14 cellular contexts compared by ENCODE assay signal in the genomic region with DNA sequence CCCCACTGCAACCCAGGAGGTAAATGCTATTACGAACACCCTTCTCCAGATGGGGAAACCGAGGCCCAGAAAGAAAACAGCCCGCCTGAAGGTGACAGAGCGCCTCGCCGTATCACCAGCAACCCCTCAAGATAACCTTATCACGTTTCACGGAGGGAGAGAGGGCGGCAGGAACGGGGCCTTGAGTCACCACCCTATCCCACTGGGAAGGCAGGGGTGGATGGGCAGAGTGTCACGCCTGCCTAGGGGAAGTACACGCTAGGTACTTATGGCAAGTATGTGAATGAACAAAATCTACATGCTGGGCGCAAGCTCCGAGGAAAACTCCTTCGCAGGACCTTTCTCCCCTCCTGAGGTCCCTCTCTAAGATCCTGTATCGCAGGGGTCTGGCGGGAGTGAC. TPM values are rescaled to one million over a fixed set of nuclear protein-coding genes. Genes with fewer than 3 reads are reported as not detected.
A peak's percentile ranks its signal among the peaks of the same experiment; 100 is the strongest.
DNase-seq lines count a peak whose midpoint lies in the region; ATAC-seq, FAIRE-seq and TF ChIP-seq lines count a peak whose summit lies in the region.
"Had no signal": no experiment of that assay in that cellular context is flagged by ENCODE, and none has a peak within 500 bp of the region (broad histone marks: within the 10 kb centered on the region; RNA-seq: fewer than 3 reads in every experiment).

No MANE protein-coding gene starts in this region.

- peak overlapping the region; percentile 82 to 98 (median 95) for H3K4me2 ChIP-seq in BLaER1 treated with 17β-estradiol and CSF1 and Interleukin-3, amounts not matched to agents 10 nM and 100 nM

- peaks cover 95 to 100% (median 98%) of the 10 kb centered on the region in 10 experiments for H3K4me1 ChIP-seq in BLaER1 treated with 17β-estradiol and CSF1 and Interleukin-3, amounts not matched to agents 10 nM and 100 nM
- H3K4me1 ChIP-seq in adrenal gland (replicated peaks in 1 of 2) (peaks cover 53 to 88% of the 10 kb centered on the region in 2 donors), kidney (ENCODE audit: control insufficient read depth in 1 of 2, insufficient read depth in 1 of 2, low read depth in 1 of 2, low read length in 2 of 2) (peaks cover 47 to 63% of the 10 kb centered on the region in 2 donors), spleen (peaks cover 63 to 99% (median 89%) of the 10 kb centered on the region in 6 donors)

- DNase-seq in adrenal gland (peak in 4 of 7 donors; percentile 51 to 73 (median 66)), kidney (no peak), spleen (peak; percentile 40), GM19240 (ENCODE audit: insufficient read length, low spot score) (no peak), lower leg skin (ENCODE audit: low spot score in 2 of 2) (no peak), GOT3 (lab: John Stamatoyannopoulos, UW) (no peak)
- DNase-seq: activated CD4-positive, alpha-beta T cell treated with anti-CD3 and anti-CD28 coated beads for 1 hour; CD4-positive, CD25-positive, alpha-beta regulatory T cell; NCI-H1048 had no signal

- peak overlapping the region; percentile 39 to 85 (median 76); a peak in 20 of 22 replicates for H3K27ac ChIP-seq in BLaER1 treated with 17β-estradiol and CSF1 and Interleukin-3, amounts not matched to agents 10 nM and 100 nM
- H3K27ac ChIP-seq in adrenal gland (peak overlapping the region in 4 of 5 donors; percentile 41 to 89 (median 79)), kidney (ENCODE audit: low read depth in 2 of 2, low read length in 2 of 2) (peak overlapping the region; percentile 84 to 88), spleen (peak overlapping the region in 3 of 8 donors; percentile 68 to 74 (median 69))

- no peaks in the 10 kb centered on the region for H3K27me3 ChIP-seq in BLaER1 treated with 17β-estradiol and CSF1 and Interleukin-3, amounts not matched to agents 10 nM and 100 nM
- H3K27me3 ChIP-seq in adrenal gland (no peaks in the 10 kb centered on the region), spleen (replicated peaks in 1 of 7) (no peaks in the 10 kb centered on the region)
- H3K27me3 ChIP-seq: SJSA1 had no signal

- intact Hi-C loops in adrenal gland (cut with DNase I): no loop called here
- intact Hi-C loops in kidney (cut with DNase I): no loop called here
- intact Hi-C loops in spleen (cut with DNase I; ENCODE audit: low total_unique reads): no loop called here
- intact Hi-C loops in lower leg skin (cut with DNase I; ENCODE audit: low total_unique reads): no loop called here

- WGBS in adrenal gland, 4 donors: 41 to 61% (median 50%) methylated on average over 12 to 17 of the region's 17 CpGs
- WGBS in spleen, 5 donors: 69 to 82% (median 76%) methylated on average over 15 to 17 of the region's 17 CpGs
- 68 to 75% methylated on average over 17 of the region's 17 CpGs for WGBS in lower leg skin, 2 donors

- H3K36me3 ChIP-seq in BLaER1 treated with 17β-estradiol and CSF1 and Interleukin-3, amounts not matched to agents 10 nM and 100 nM: peaks cover 0 to 15% (median 8%) of the 10 kb centered on the region in 11 experiments; a peak in 6 of 22 replicates
- H3K36me3 ChIP-seq in adrenal gland (replicated peaks in 1 of 2) (no peaks in the 10 kb centered on the region), kidney (ENCODE audit: control insufficient read depth in 1 of 2, insufficient read depth in 2 of 2, low read length in 2 of 2) (no peaks in the 10 kb centered on the region), spleen (peaks cover 0 to 7% (median 0%) of the 10 kb centered on the region in 6 donors)
- H3K36me3 ChIP-seq: thoracic aorta had no signal

- no peak for FAIRE-seq in kidney (lab: Jason Lieb, UNC)
- FAIRE-seq: HTR-8/SVneo had no signal

- H3K9ac ChIP-seq in BLaER1 treated with 17β-estradiol and CSF1 and Interleukin-3, amounts not matched to agents 10 nM and 100 nM: peak overlapping the region; percentile 60 to 79 (median 75)
- peak overlapping the region in 1 of 2 donors; percentile 65 for H3K9ac ChIP-seq in kidney (ENCODE audit: low read length in 2 of 2)

- H4K20me1 ChIP-seq in BLaER1 treated with 17β-estradiol and CSF1 and Interleukin-3, amounts not matched to agents 10 nM and 100 nM: peaks cover 95 to 100% (median 100%) of the 10 kb centered on the region in 11 experiments

- H3K4me3 ChIP-seq in BLaER1 treated with 17β-estradiol and CSF1 and Interleukin-3, amounts not matched to agents 10 nM and 100 nM: peak overlapping the region in 4 of 10 experiments; percentile 39 to 44 (median 42); a peak in 8 of 20 replicates
- H3K4me3 ChIP-seq in adrenal gland (no peak overlapping the region), kidney (ENCODE audit: low read length in 2 of 2) (no peak overlapping the region), spleen (no peak overlapping the region), lower leg skin (ENCODE audit: low read depth, poor library complexity, severe bottlenecking) (no peak overlapping the region)
- H3K4me3 ChIP-seq: SJSA1 had no signal

- no peak for TF ChIP-seq POLR2A in adrenal gland (IDR thresholded peaks at IDR 0.05)
- no peak for TF ChIP-seq POLR2A in spleen (IDR thresholded peaks at IDR 0.05)
- no peak for TF ChIP-seq POLR2A in lower leg skin (IDR thresholded peaks at IDR 0.05)

- no peak for ATAC-seq in HG02981 (IDR thresholded peaks at IDR 0.05; ENCODE audit: unreplicated experiment)

- TF ChIP-seq CTCF in adrenal gland (IDR thresholded peaks at IDR 0.05) (no peak), kidney (IDR thresholded peaks at IDR 0.05; ENCODE audit: borderline replicate concordance, extremely low read depth, insufficient read depth) (no peak), spleen (IDR thresholded peaks at IDR 0.05 in 8 of 11, conservative IDR thresholded peaks at IDR 0.05 in 3 of 11) (no peak), lower leg skin (IDR thresholded peaks at IDR 0.05) (no peak)

- no peaks in the 10 kb centered on the region for H3K9me3 ChIP-seq in BLaER1 treated with 17β-estradiol and CSF1 and Interleukin-3, amounts not matched to agents 10 nM and 100 nM (replicated peaks in 1 of 11)
- H3K9me3 ChIP-seq in adrenal gland (replicated peaks in 1 of 3) (no peaks in the 10 kb centered on the region), kidney (ENCODE audit: control insufficient read depth in 1 of 2, low read length in 2 of 2) (no peaks in the 10 kb centered on the region), spleen (no peaks in the 10 kb centered on the region)
- H3K9me3 ChIP-seq: SJSA1, thoracic aorta had no signal

RNA-seq across cellular contexts. Expression of gene NCOR2, which starts 17.8 kb away (rescaled TPM):
- total RNA-seq in adrenal gland (100 to 1,000 TPM in 7 of 8 donors, 10 to 100 TPM in 1; 85.3 to 243 (median 199) TPM), kidney (205 TPM), spleen (100 to 1,000 TPM; 145 to 236 (median 174) TPM), lower leg skin (100 to 1,000 TPM in 3 of 4 donors, 10 to 100 TPM in 1; 92.1 to 262 (median 137) TPM)
- polyA plus RNA-seq in adrenal gland (100 to 1,000 TPM in 1 of 3 donors, 10 to 100 TPM in 2; 28.3 to 194 (median 53.3) TPM), kidney (ENCODE audit: insufficient read depth, low read depth, low replicate concordance) (18.7 TPM), spleen (10 to 100 TPM; 13.2 to 60.6 (median 17.2) TPM)

Comparison
In these comparisons a context has a peak if more than half of its experiments do, and no peak if none do; other contexts are left out.
1. DNase-seq: peak in adrenal gland (4 of 7) and spleen (single experiment); none in kidney (single experiment), GM19240 (single experiment), lower leg skin (0 of 2) and GOT3 (single experiment).